In the genomic region with DNA sequence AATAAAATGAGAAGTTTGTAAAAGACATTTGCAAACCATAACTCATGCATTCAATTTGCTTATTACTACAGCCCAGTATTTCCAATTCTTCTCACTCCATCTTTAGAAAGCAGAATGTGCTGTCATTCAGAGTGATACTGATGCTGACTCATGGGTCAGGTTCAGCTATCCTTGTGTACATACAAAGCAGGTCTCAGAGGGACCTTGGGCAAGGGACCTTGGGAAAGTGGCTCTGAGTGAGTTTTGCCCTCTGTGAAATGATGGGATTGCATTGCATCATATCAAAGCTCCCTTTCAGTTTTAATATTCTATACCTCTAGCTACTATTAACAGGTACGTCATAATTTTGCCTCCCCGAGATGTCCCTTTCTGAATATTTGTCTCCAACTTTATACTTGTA, we compare ENCODE assay signal across 15 cellular contexts.
"Had no signal": no experiment of that assay in that cellular context is flagged by ENCODE, and none has a peak within 500 bp of the region (broad histone marks: within the 10 kb centered on the region; RNA-seq: fewer than 3 reads in every experiment).

No MANE protein-coding gene starts in this region.

- H3K27ac ChIP-seq: body of pancreas, testis, upper lobe of right lung had no signal

- ATAC-seq: body of pancreas; esophagus mucosa; stimulated activated naive CD8-positive, alpha-beta T cell treated with anti-CD3 and anti-CD28 coated beads, Interleukin-15, amount 100 ng/mL, for 72 hours; upper lobe of right lung had no signal

- DNase-seq: activated B cell treated with CpG ODN at 0.5 μM for 24 hours; activated CD4-positive, alpha-beta T cell treated with anti-CD3 and anti-CD28 coated beads, Interleukin-2, amount 10 ng/mL, durations not matched to agents 24 days and 14 days; activated naive CD4-positive, alpha-beta T cell treated with anti-CD3 and anti-CD28 coated beads, Interleukin-2, amount 10 ng/mL, durations not matched to agents 7 days and 5 days; body of pancreas; endodermal cell; glutamatergic neuron; immature natural killer cell; stimulated activated CD4-positive, alpha-beta T cell treated with anti-CD3 and anti-CD28 coated beads, Interleukin-15, amount 100 ng/mL, for 24 hours; stimulated activated CD4-positive, alpha-beta T cell treated with anti-CD3 and anti-CD28 coated beads, Interleukin-4, amount 100 ng/mL, for 4 hours; stimulated activated naive CD8-positive, alpha-beta T cell treated with anti-CD3 and anti-CD28 coated beads, Interleukin-15, amount 100 ng/mL, for 72 hours; T-helper 1 cell; testis; upper lobe of right lung had no signal

- H3K27ac Mint-ChIP-seq: activated B cell treated with CpG ODN at 0.5 μM for 24 hours; activated CD4-positive, alpha-beta T cell treated with anti-CD3 and anti-CD28 coated beads, Interleukin-2, amount 10 ng/mL, durations not matched to agents 24 days and 14 days; activated naive CD4-positive, alpha-beta T cell treated with anti-CD3 and anti-CD28 coated beads, Interleukin-2, amount 10 ng/mL, durations not matched to agents 7 days and 5 days; endodermal cell; immature natural killer cell; nephron; stimulated activated naive CD8-positive, alpha-beta T cell treated with anti-CD3 and anti-CD28 coated beads, Interleukin-15, amount 100 ng/mL, for 72 hours had no signal

- H3K4me3 Mint-ChIP-seq: activated B cell treated with CpG ODN at 0.5 μM for 24 hours; activated CD4-positive, alpha-beta T cell treated with anti-CD3 and anti-CD28 coated beads, Interleukin-2, amount 10 ng/mL, durations not matched to agents 24 days and 14 days; activated naive CD4-positive, alpha-beta T cell treated with anti-CD3 and anti-CD28 coated beads, Interleukin-2, amount 10 ng/mL, durations not matched to agents 7 days and 5 days; endodermal cell; immature natural killer cell; nephron; stimulated activated naive CD8-positive, alpha-beta T cell treated with anti-CD3 and anti-CD28 coated beads, Interleukin-15, amount 100 ng/mL, for 72 hours had no signal

- H3K4me1 ChIP-seq: body of pancreas, testis, upper lobe of right lung had no signal

- H3K27me3 ChIP-seq: body of pancreas, testis, upper lobe of right lung had no signal

- H3K9me3 ChIP-seq: body of pancreas, testis, upper lobe of right lung had no signal

- H3K36me3 Mint-ChIP-seq: activated naive CD4-positive, alpha-beta T cell treated with anti-CD3 and anti-CD28 coated beads, Interleukin-2, amount 10 ng/mL, durations not matched to agents 7 days and 5 days; immature natural killer cell had no signal

- H3K36me3 ChIP-seq: upper lobe of right lung had no signal

- H3K4me1 Mint-ChIP-seq: activated B cell treated with CpG ODN at 0.5 μM for 24 hours had no signal

- H3K27me3 Mint-ChIP-seq: activated B cell treated with CpG ODN at 0.5 μM for 24 hours; activated CD4-positive, alpha-beta T cell treated with anti-CD3 and anti-CD28 coated beads, Interleukin-2, amount 10 ng/mL, durations not matched to agents 24 days and 14 days; activated naive CD4-positive, alpha-beta T cell treated with anti-CD3 and anti-CD28 coated beads, Interleukin-2, amount 10 ng/mL, durations not matched to agents 7 days and 5 days; stimulated activated naive CD8-positive, alpha-beta T cell treated with anti-CD3 and anti-CD28 coated beads, Interleukin-15, amount 100 ng/mL, for 72 hours had no signal

- H3K9me3 Mint-ChIP-seq: activated B cell treated with CpG ODN at 0.5 μM for 24 hours; activated CD4-positive, alpha-beta T cell treated with anti-CD3 and anti-CD28 coated beads, Interleukin-2, amount 10 ng/mL, durations not matched to agents 24 days and 14 days; stimulated activated naive CD8-positive, alpha-beta T cell treated with anti-CD3 and anti-CD28 coated beads, Interleukin-15, amount 100 ng/mL, for 72 hours had no signal

- H3K4me3 ChIP-seq: body of pancreas, testis, upper lobe of right lung had no signal
